ENCODE assay signal across 17 cellular contexts in the genomic region with DNA sequence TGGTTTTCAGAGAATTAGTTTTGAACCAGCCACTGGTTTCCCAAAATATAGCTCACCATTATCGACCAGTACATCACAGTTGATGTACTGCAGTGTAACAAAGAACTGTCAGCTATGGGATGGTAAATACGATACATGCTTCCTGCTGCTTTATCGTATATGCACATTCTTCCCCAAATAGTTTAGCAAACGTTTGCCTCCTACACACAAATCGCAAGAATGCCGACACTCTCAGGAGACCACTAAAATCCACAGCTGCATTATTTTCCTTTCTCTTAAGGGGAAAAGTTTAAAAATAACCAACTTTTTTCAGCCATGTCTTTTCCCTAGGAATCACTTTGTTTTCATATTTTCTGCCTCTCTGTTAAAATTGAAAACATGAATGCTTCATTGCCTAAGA.
"Had no signal": no experiment of that assay in that cellular context is flagged by ENCODE, and none has a peak within 500 bp of the region (broad histone marks: within the 10 kb centered on the region; RNA-seq: fewer than 3 reads in every experiment).

No MANE protein-coding gene starts in this region.

- H3K36me3 ChIP-seq: colonic mucosa, left lung, prostate gland, right lobe of liver, spleen, suprapubic skin had no signal

- H3K4me1 ChIP-seq: colonic mucosa, left lung, prostate gland, right lobe of liver, spleen, suprapubic skin had no signal

- H3K9me3 ChIP-seq: colonic mucosa, left lung, prostate gland, right lobe of liver, suprapubic skin had no signal

- H3K4me3 ChIP-seq: colonic mucosa, left lung, prostate gland, right lobe of liver, spleen, suprapubic skin had no signal

- H3K27ac ChIP-seq: colonic mucosa, left lung, prostate gland, right lobe of liver, spleen, suprapubic skin, VCaP had no signal

- FAIRE-seq: endothelial cell of umbilical vein, frontal cortex had no signal

- H3K27me3 ChIP-seq: colonic mucosa, left lung, right lobe of liver, spleen, suprapubic skin had no signal

- DNase-seq: activated CD4-positive, alpha-beta T cell treated with anti-CD3 and anti-CD28 coated beads, Interleukin-2, amount 50 U/mL, for 48 hours; activated CD8-positive, alpha-beta memory T cell treated with anti-CD3 and anti-CD28 coated beads, Interleukin-2, amount 10 ng/mL, durations not matched to agents 7 days and 5 days; activated naive CD4-positive, alpha-beta T cell treated with anti-CD3 and anti-CD28 coated beads, Interleukin-2, amount 10 ng/mL, durations not matched to agents 7 days and 5 days; activated T-cell treated with anti-CD3 and anti-CD28 coated beads, Interleukin-2, amount 50 U/mL, for 1 hour; colonic mucosa; islet precursor cell; left lung; mammary epithelial cell; natural killer cell; right lobe of liver; spleen; trophoblast cell had no signal
